Comparison of ENCODE assay signal across 1 cellular context in the genomic region with DNA sequence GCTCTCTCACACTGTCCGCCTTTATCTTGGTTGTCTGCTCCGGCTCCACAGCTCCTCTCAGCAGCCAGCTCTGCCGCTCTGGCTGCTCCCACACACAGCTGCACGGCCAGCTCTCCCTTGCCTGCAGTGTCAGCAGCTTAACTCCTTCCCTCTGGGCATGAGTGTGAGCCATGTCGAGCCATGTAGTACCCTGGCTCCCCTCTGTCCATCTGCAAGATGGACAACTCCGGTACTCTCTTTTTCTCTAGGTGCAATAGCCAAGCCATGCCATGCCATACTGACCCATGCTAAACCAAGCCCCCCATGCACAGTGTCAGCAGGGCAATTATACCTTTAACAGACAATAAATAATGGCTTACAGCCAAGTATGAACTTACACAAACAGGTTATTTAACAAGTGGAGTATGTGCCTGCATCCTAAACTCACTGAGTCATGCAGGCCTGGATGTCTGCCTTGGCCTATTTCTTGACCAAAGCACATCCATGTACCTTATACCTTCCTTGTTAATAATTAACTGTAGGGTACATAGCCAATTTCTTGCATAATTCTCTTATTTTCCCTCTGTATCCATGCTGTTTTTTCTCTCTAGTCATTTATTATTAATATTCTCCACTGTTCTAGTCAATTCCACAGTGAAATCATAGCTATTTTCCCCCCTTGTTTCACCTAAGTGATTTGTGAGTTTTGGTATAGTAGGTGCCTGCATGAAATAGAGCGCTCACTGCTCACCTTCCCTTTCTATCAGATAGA.
TF ChIP-seq lines count a peak whose summit lies in the region.

No MANE protein-coding gene starts in this region.

TF ChIP-seq in HepG2, 621 proteins besides CTCF, POLR2A, EP300 and RAD21 (continued from another document and continues in another):
- TF ChIP-seq, protein P1, sequence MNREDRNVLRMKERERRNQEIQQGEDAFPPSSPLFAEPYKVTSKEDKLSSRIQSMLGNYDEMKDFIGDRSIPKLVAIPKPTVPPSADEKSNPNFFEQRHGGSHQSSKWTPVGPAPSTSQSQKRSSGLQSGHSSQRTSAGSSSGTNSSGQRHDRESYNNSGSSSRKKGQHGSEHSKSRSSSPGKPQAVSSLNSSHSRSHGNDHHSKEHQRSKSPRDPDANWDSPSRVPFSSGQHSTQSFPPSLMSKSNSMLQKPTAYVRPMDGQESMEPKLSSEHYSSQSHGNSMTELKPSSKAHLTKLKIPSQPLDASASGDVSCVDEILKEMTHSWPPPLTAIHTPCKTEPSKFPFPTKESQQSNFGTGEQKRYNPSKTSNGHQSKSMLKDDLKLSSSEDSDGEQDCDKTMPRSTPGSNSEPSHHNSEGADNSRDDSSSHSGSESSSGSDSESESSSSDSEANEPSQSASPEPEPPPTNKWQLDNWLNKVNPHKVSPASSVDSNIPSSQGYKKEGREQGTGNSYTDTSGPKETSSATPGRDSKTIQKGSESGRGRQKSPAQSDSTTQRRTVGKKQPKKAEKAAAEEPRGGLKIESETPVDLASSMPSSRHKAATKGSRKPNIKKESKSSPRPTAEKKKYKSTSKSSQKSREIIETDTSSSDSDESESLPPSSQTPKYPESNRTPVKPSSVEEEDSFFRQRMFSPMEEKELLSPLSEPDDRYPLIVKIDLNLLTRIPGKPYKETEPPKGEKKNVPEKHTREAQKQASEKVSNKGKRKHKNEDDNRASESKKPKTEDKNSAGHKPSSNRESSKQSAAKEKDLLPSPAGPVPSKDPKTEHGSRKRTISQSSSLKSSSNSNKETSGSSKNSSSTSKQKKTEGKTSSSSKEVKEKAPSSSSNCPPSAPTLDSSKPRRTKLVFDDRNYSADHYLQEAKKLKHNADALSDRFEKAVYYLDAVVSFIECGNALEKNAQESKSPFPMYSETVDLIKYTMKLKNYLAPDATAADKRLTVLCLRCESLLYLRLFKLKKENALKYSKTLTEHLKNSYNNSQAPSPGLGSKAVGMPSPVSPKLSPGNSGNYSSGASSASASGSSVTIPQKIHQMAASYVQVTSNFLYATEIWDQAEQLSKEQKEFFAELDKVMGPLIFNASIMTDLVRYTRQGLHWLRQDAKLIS (CRISPR knock-in tag; IDR thresholded peaks at IDR 0.05): no peak
- TF ChIP-seq DPF2 (CRISPR knock-in tag; IDR thresholded peaks at IDR 0.05; ENCODE audit: borderline replicate concordance, low read depth) (peak; percentile 56; the same call in 1 of the 2 replicates), FOXC1 (CRISPR knock-in tag; IDR thresholded peaks at IDR 0.05; ENCODE audit: borderline replicate concordance) (no peak), TRIM24 (CRISPR knock-in tag; IDR thresholded peaks at IDR 0.05) (no peak), KDM6A (CRISPR knock-in tag; IDR thresholded peaks at IDR 0.05; ENCODE audit: low read depth) (peak; percentile 75), ZNF678 (CRISPR knock-in tag; IDR thresholded peaks at IDR 0.05) (no peak), ZNF619 (CRISPR knock-in tag; IDR thresholded peaks at IDR 0.05) (no peak), POLR2AphosphoS2 (IDR thresholded peaks at IDR 0.05; ENCODE audit: low read depth, low read length) (no peak), ZNF776 (CRISPR knock-in tag; IDR thresholded peaks at IDR 0.05) (no peak), FOXK1 (CRISPR knock-in tag; IDR thresholded peaks at IDR 0.05; ENCODE audit: borderline replicate concordance, low read depth) (peak; percentile 61; the same call in 1 of the 2 replicates), GPN1 (CRISPR knock-in tag; IDR thresholded peaks at IDR 0.05; ENCODE audit: borderline replicate concordance) (no peak), MATR3 (CRISPR knock-in tag; IDR thresholded peaks at IDR 0.05) (no peak), SSRP1 (CRISPR knock-in tag; IDR thresholded peaks at IDR 0.05) (no peak), ZNF460 (CRISPR knock-in tag; IDR thresholded peaks at IDR 0.05; ENCODE audit: borderline replicate concordance) (no peak), SP140L (CRISPR knock-in tag; IDR thresholded peaks at IDR 0.05; ENCODE audit: borderline replicate concordance) (no peak), ZFP82 (CRISPR knock-in tag; IDR thresholded peaks at IDR 0.05; ENCODE audit: borderline replicate concordance) (no peak), MXI1 (IDR thresholded peaks at IDR 0.05; ENCODE audit: borderline replicate concordance, low read depth, low read length) (no peak), SRSF9 (IDR thresholded peaks at IDR 0.05; ENCODE audit: borderline replicate concordance, insufficient read depth, low read depth, low read length, poor library complexity, severe bottlenecking) (no peak)
- TF ChIP-seq, protein P2, sequence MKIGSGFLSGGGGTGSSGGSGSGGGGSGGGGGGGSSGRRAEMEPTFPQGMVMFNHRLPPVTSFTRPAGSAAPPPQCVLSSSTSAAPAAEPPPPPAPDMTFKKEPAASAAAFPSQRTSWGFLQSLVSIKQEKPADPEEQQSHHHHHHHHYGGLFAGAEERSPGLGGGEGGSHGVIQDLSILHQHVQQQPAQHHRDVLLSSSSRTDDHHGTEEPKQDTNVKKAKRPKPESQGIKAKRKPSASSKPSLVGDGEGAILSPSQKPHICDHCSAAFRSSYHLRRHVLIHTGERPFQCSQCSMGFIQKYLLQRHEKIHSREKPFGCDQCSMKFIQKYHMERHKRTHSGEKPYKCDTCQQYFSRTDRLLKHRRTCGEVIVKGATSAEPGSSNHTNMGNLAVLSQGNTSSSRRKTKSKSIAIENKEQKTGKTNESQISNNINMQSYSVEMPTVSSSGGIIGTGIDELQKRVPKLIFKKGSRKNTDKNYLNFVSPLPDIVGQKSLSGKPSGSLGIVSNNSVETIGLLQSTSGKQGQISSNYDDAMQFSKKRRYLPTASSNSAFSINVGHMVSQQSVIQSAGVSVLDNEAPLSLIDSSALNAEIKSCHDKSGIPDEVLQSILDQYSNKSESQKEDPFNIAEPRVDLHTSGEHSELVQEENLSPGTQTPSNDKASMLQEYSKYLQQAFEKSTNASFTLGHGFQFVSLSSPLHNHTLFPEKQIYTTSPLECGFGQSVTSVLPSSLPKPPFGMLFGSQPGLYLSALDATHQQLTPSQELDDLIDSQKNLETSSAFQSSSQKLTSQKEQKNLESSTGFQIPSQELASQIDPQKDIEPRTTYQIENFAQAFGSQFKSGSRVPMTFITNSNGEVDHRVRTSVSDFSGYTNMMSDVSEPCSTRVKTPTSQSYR (CRISPR knock-in tag; IDR thresholded peaks at IDR 0.05; ENCODE audit: borderline replicate concordance): no peak
- TF ChIP-seq, protein P3, sequence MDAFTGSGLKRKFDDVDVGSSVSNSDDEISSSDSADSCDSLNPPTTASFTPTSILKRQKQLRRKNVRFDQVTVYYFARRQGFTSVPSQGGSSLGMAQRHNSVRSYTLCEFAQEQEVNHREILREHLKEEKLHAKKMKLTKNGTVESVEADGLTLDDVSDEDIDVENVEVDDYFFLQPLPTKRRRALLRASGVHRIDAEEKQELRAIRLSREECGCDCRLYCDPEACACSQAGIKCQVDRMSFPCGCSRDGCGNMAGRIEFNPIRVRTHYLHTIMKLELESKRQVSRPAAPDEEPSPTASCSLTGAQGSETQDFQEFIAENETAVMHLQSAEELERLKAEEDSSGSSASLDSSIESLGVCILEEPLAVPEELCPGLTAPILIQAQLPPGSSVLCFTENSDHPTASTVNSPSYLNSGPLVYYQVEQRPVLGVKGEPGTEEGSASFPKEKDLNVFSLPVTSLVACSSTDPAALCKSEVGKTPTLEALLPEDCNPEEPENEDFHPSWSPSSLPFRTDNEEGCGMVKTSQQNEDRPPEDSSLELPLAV (CRISPR knock-in tag; conservative IDR thresholded peaks at IDR 0.05; ENCODE audit: low read depth): no peak
- TF ChIP-seq, protein P4, sequence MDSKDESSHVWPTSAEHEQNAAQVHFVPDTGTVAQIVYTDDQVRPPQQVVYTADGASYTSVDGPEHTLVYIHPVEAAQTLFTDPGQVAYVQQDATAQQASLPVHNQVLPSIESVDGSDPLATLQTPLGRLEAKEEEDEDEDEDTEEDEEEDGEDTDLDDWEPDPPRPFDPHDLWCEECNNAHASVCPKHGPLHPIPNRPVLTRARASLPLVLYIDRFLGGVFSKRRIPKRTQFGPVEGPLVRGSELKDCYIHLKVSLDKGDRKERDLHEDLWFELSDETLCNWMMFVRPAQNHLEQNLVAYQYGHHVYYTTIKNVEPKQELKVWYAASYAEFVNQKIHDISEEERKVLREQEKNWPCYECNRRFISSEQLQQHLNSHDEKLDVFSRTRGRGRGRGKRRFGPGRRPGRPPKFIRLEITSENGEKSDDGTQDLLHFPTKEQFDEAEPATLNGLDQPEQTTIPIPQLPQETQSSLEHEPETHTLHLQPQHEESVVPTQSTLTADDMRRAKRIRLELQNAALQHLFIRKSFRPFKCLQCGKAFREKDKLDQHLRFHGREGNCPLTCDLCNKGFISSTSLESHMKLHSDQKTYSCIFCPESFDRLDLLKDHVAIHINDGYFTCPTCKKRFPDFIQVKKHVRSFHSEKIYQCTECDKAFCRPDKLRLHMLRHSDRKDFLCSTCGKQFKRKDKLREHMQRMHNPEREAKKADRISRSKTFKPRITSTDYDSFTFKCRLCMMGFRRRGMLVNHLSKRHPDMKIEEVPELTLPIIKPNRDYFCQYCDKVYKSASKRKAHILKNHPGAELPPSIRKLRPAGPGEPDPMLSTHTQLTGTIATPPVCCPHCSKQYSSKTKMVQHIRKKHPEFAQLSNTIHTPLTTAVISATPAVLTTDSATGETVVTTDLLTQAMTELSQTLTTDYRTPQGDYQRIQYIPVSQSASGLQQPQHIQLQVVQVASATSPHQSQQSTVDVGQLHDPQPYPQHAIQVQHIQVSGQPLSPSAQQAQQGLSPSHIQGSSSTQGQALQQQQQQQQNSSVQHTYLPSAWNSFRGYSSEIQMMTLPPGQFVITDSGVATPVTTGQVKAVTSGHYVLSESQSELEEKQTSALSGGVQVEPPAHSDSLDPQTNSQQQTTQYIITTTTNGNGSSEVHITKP (CRISPR knock-in tag; IDR thresholded peaks at IDR 0.05; ENCODE audit: low read depth): peak; percentile 40; the same call in 1 of the 2 replicates
- TF ChIP-seq, protein P5, sequence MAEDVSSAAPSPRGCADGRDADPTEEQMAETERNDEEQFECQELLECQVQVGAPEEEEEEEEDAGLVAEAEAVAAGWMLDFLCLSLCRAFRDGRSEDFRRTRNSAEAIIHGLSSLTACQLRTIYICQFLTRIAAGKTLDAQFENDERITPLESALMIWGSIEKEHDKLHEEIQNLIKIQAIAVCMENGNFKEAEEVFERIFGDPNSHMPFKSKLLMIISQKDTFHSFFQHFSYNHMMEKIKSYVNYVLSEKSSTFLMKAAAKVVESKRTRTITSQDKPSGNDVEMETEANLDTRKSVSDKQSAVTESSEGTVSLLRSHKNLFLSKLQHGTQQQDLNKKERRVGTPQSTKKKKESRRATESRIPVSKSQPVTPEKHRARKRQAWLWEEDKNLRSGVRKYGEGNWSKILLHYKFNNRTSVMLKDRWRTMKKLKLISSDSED (CRISPR knock-in tag; IDR thresholded peaks at IDR 0.05): no peak
- TF ChIP-seq, protein P6, sequence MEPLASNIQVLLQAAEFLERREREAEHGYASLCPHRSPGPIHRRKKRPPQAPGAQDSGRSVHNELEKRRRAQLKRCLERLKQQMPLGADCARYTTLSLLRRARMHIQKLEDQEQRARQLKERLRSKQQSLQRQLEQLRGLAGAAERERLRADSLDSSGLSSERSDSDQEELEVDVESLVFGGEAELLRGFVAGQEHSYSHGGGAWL (CRISPR knock-in tag; IDR thresholded peaks at IDR 0.05): no peak
- TF ChIP-seq, protein P7, sequence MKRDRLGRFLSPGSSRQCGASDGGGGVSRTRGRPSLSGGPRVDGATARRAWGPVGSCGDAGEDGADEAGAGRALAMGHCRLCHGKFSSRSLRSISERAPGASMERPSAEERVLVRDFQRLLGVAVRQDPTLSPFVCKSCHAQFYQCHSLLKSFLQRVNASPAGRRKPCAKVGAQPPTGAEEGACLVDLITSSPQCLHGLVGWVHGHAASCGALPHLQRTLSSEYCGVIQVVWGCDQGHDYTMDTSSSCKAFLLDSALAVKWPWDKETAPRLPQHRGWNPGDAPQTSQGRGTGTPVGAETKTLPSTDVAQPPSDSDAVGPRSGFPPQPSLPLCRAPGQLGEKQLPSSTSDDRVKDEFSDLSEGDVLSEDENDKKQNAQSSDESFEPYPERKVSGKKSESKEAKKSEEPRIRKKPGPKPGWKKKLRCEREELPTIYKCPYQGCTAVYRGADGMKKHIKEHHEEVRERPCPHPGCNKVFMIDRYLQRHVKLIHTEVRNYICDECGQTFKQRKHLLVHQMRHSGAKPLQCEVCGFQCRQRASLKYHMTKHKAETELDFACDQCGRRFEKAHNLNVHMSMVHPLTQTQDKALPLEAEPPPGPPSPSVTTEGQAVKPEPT (CRISPR knock-in tag; IDR thresholded peaks at IDR 0.05; ENCODE audit: low read depth): no peak
- TF ChIP-seq, protein P8, sequence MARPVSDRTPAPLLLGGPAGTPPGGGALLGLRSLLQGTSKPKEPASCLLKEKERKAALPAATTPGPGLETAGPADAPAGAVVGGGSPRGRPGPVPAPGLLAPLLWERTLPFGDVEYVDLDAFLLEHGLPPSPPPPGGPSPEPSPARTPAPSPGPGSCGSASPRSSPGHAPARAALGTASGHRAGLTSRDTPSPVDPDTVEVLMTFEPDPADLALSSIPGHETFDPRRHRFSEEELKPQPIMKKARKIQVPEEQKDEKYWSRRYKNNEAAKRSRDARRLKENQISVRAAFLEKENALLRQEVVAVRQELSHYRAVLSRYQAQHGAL (CRISPR knock-in tag; IDR thresholded peaks at IDR 0.05; ENCODE audit: not compliant biosample characterization): no peak
- TF ChIP-seq, protein P9, sequence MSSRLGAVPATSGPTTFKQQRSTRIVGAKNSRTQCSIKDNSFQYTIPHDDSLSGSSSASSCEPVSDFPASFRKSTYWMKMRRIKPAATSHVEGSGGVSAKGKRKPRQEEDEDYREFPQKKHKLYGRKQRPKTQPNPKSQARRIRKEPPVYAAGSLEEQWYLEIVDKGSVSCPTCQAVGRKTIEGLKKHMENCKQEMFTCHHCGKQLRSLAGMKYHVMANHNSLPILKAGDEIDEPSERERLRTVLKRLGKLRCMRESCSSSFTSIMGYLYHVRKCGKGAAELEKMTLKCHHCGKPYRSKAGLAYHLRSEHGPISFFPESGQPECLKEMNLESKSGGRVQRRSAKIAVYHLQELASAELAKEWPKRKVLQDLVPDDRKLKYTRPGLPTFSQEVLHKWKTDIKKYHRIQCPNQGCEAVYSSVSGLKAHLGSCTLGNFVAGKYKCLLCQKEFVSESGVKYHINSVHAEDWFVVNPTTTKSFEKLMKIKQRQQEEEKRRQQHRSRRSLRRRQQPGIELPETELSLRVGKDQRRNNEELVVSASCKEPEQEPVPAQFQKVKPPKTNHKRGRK (CRISPR knock-in tag; IDR thresholded peaks at IDR 0.05): no peak
- TF ChIP-seq, protein P10, sequence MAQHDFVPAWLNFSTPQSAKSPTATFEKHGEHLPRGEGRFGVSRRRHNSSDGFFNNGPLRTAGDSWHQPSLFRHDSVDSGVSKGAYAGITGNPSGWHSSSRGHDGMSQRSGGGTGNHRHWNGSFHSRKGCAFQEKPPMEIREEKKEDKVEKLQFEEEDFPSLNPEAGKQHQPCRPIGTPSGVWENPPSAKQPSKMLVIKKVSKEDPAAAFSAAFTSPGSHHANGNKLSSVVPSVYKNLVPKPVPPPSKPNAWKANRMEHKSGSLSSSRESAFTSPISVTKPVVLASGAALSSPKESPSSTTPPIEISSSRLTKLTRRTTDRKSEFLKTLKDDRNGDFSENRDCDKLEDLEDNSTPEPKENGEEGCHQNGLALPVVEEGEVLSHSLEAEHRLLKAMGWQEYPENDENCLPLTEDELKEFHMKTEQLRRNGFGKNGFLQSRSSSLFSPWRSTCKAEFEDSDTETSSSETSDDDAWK (CRISPR knock-in tag; IDR thresholded peaks at IDR 0.05): no peak
- TF ChIP-seq, protein P11, sequence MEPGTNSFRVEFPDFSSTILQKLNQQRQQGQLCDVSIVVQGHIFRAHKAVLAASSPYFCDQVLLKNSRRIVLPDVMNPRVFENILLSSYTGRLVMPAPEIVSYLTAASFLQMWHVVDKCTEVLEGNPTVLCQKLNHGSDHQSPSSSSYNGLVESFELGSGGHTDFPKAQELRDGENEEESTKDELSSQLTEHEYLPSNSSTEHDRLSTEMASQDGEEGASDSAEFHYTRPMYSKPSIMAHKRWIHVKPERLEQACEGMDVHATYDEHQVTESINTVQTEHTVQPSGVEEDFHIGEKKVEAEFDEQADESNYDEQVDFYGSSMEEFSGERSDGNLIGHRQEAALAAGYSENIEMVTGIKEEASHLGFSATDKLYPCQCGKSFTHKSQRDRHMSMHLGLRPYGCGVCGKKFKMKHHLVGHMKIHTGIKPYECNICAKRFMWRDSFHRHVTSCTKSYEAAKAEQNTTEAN (CRISPR knock-in tag; conservative IDR thresholded peaks at IDR 0.05): no peak
